ENCODE assay signal across 20 cellular contexts in genomic region chr17:50906443-50906842, GRCh38. TPM values are rescaled to one million over a fixed set of nuclear protein-coding genes. Genes with fewer than 3 reads are reported as not detected.
DNase-seq lines count a peak whose midpoint lies in the region; ATAC-seq and TF ChIP-seq lines count a peak whose summit lies in the region.
"Had no signal": no experiment of that assay in that cellular context is flagged by ENCODE, and none has a peak within 500 bp of the region (broad histone marks: within the 10 kb centered on the region; RNA-seq: fewer than 3 reads in every experiment).

No MANE protein-coding gene starts in this region.

- no peak overlapping the region for H3K4me2 ChIP-seq in smooth muscle cell

- H2AFZ ChIP-seq in smooth muscle cell (ENCODE audit: low read depth), result no peak overlapping the region

- no peak overlapping the region for H3K4me3 Mint-ChIP-seq in stimulated activated naive CD8-positive, alpha-beta T cell treated with anti-CD3 and anti-CD28 coated beads, Interleukin-15, Interleukin-2, amounts not matched to agents 100 ng/mL and 50 ng/mL, for 24 hours
- no peak overlapping the region for H3K4me3 Mint-ChIP-seq in stimulated activated naive CD8-positive, alpha-beta T cell treated with anti-CD3 and anti-CD28 coated beads, Interleukin-15, amount 100 ng/mL, for 72 hours
- no peak overlapping the region for H3K4me3 Mint-ChIP-seq in activated T-helper 1 cell treated with anti-CD3 and anti-CD28 coated beads, Interleukin-12 subunit alpha, Interleukin-12 subunit beta, Interleukin-2, Interleukin-4 antibody, amounts not matched to agents 30 ng/mL and 10 ng/mL and 1 ng/mL, durations not matched to agents 14 hours and 24 hours and 36 hours
- no peak overlapping the region for H3K4me3 Mint-ChIP-seq in Caco-2 (ENCODE audit: unreplicated experiment)
- H3K4me3 Mint-ChIP-seq: stimulated activated memory B cell treated with anti-CD40 and anti-IgM and Interleukin-4, amounts not matched to agents 10 μg/mL and 1 μg/mL and 100 μg/mL, for 72 hours had no signal

- H4K20me1 ChIP-seq in smooth muscle cell (ENCODE audit: low read depth), result no peaks in the 10 kb centered on the region

- no peaks in the 10 kb centered on the region for H3K36me3 Mint-ChIP-seq in stimulated activated naive CD8-positive, alpha-beta T cell treated with anti-CD3 and anti-CD28 coated beads, Interleukin-15, Interleukin-2, amounts not matched to agents 100 ng/mL and 50 ng/mL, for 24 hours (ENCODE audit: low read depth)
- H3K36me3 Mint-ChIP-seq in activated T-helper 1 cell treated with anti-CD3 and anti-CD28 coated beads, Interleukin-12 subunit alpha, Interleukin-12 subunit beta, Interleukin-2, Interleukin-4 antibody, amounts not matched to agents 30 ng/mL and 10 ng/mL and 1 ng/mL, durations not matched to agents 14 hours and 24 hours and 36 hours (ENCODE audit: low read depth), result peaks cover 3% of the 10 kb centered on the region
- peaks cover 7% of the 10 kb centered on the region for H3K36me3 Mint-ChIP-seq in Caco-2 (ENCODE audit: insufficient read depth, unreplicated experiment)
- H3K36me3 Mint-ChIP-seq: stimulated activated memory B cell treated with anti-CD40 and anti-IgM and Interleukin-4, amounts not matched to agents 10 μg/mL and 1 μg/mL and 100 μg/mL, for 72 hours had no signal

- H3K36me3 ChIP-seq in neutrophil (no peaks in the 10 kb centered on the region), Caco-2 (ENCODE audit: control insufficient read depth, insufficient read depth, low read length) (no peaks in the 10 kb centered on the region), smooth muscle cell (ENCODE audit: low read depth) (no peaks in the 10 kb centered on the region)
- H3K36me3 ChIP-seq: heart right ventricle had no signal

- H3K9me3 ChIP-seq in neutrophil (no peaks in the 10 kb centered on the region), Caco-2 (no peaks in the 10 kb centered on the region), smooth muscle cell (replicated peaks; ENCODE audit: low read depth) (no peaks in the 10 kb centered on the region)
- H3K9me3 ChIP-seq: heart right ventricle had no signal

- POLR2A ChIA-PET in Caco-2 (lab: Charles Lee), result interaction anchor here (0.5 to 4.6 kb wide), 3 partner anchors 22 to 127 kb away, joined by 3 to 131 read pairs (median 28); partner anchors contain the start of gene TOB1

- CTCF ChIA-PET in Caco-2 (lab: Charles Lee), result interaction anchor here (0.7 to 2.8 kb wide), 9 partner anchors 8 to 1203 kb away, joined by 4 to 26 read pairs (median 5); partner anchors contain the start of gene LRRC59

- no peaks in the 10 kb centered on the region for H3K79me2 ChIP-seq in smooth muscle cell (ENCODE audit: low read depth)

- BruUV-seq in Caco-2 (replicated peaks; lab: Mats Ljungman, UMichigan), result no TSS peak

- no peaks in the 10 kb centered on the region for H3K9me3 Mint-ChIP-seq in stimulated activated naive CD8-positive, alpha-beta T cell treated with anti-CD3 and anti-CD28 coated beads, Interleukin-15, Interleukin-2, amounts not matched to agents 100 ng/mL and 50 ng/mL, for 24 hours
- H3K9me3 Mint-ChIP-seq in stimulated activated naive CD8-positive, alpha-beta T cell treated with anti-CD3 and anti-CD28 coated beads, Interleukin-15, amount 100 ng/mL, for 72 hours, result no peaks in the 10 kb centered on the region
- H3K9me3 Mint-ChIP-seq in activated T-helper 1 cell treated with anti-CD3 and anti-CD28 coated beads, Interleukin-12 subunit alpha, Interleukin-12 subunit beta, Interleukin-2, Interleukin-4 antibody, amounts not matched to agents 30 ng/mL and 10 ng/mL and 1 ng/mL, durations not matched to agents 14 hours and 24 hours and 36 hours, result no peaks in the 10 kb centered on the region
- no peaks in the 10 kb centered on the region for H3K9me3 Mint-ChIP-seq in Caco-2 (ENCODE audit: unreplicated experiment)
- H3K9me3 Mint-ChIP-seq: nephron progenitor cell; stimulated activated memory B cell treated with anti-CD40 and anti-IgM and Interleukin-4, amounts not matched to agents 10 μg/mL and 1 μg/mL and 100 μg/mL, for 72 hours had no signal

- DNase-seq in stimulated activated naive CD8-positive, alpha-beta T cell treated with anti-CD3 and anti-CD28 coated beads, Interleukin-15, amount 100 ng/mL, for 72 hours, result no peak
- DNase-seq in coronary artery (ENCODE audit: low spot score), result no peak
- DNase-seq in activated T-helper 1 cell treated with anti-CD3 and anti-CD28 coated beads, Interleukin-12 subunit alpha, Interleukin-12 subunit beta, Interleukin-2, Interleukin-4 antibody, amounts not matched to agents 30 ng/mL and 10 ng/mL and 1 ng/mL, durations not matched to agents 14 hours and 24 hours and 36 hours (ENCODE audit: low spot score), result no peak
- no peak for DNase-seq in Caco-2
- DNase-seq in NK-92 treated with Interleukin-12 subunit alpha and Interleukin-12 subunit beta, amount 100 ng/mL, for 24 hours (lab: John Stamatoyannopoulos, UW), result no peak
- no peak for DNase-seq in smooth muscle cell (lab: John Stamatoyannopoulos, UW; ENCODE audit: unreplicated experiment)
- DNase-seq: activated gamma-delta T cell; amniotic stem cell; COR-L47; effector memory CD4-positive, alpha-beta T cell; EL; GOT3; heart right ventricle; mesendoderm; nephron progenitor cell; SHP77 had no signal

- H3K27me3 Mint-ChIP-seq in stimulated activated naive CD8-positive, alpha-beta T cell treated with anti-CD3 and anti-CD28 coated beads, Interleukin-15, Interleukin-2, amounts not matched to agents 100 ng/mL and 50 ng/mL, for 24 hours, result no peaks in the 10 kb centered on the region
- H3K27me3 Mint-ChIP-seq in stimulated activated naive CD8-positive, alpha-beta T cell treated with anti-CD3 and anti-CD28 coated beads, Interleukin-15, amount 100 ng/mL, for 72 hours, result no peaks in the 10 kb centered on the region
- no peaks in the 10 kb centered on the region for H3K27me3 Mint-ChIP-seq in activated T-helper 1 cell treated with anti-CD3 and anti-CD28 coated beads, Interleukin-12 subunit alpha, Interleukin-12 subunit beta, Interleukin-2, Interleukin-4 antibody, amounts not matched to agents 30 ng/mL and 10 ng/mL and 1 ng/mL, durations not matched to agents 14 hours and 24 hours and 36 hours (ENCODE audit: insufficient read depth)
- H3K27me3 Mint-ChIP-seq in Caco-2 (ENCODE audit: insufficient read depth, unreplicated experiment), result no peaks in the 10 kb centered on the region
- H3K27me3 Mint-ChIP-seq: stimulated activated memory B cell treated with anti-CD40 and anti-IgM and Interleukin-4, amounts not matched to agents 10 μg/mL and 1 μg/mL and 100 μg/mL, for 72 hours had no signal

- H3K27ac Mint-ChIP-seq in stimulated activated naive CD8-positive, alpha-beta T cell treated with anti-CD3 and anti-CD28 coated beads, Interleukin-15, Interleukin-2, amounts not matched to agents 100 ng/mL and 50 ng/mL, for 24 hours, result peak overlapping the region; percentile 26
- H3K27ac Mint-ChIP-seq in stimulated activated naive CD8-positive, alpha-beta T cell treated with anti-CD3 and anti-CD28 coated beads, Interleukin-15, amount 100 ng/mL, for 72 hours, result no peak overlapping the region
- no peak overlapping the region for H3K27ac Mint-ChIP-seq in activated T-helper 1 cell treated with anti-CD3 and anti-CD28 coated beads, Interleukin-12 subunit alpha, Interleukin-12 subunit beta, Interleukin-2, Interleukin-4 antibody, amounts not matched to agents 30 ng/mL and 10 ng/mL and 1 ng/mL, durations not matched to agents 14 hours and 24 hours and 36 hours
- H3K27ac Mint-ChIP-seq in Caco-2 (ENCODE audit: unreplicated experiment), result no peak overlapping the region
- H3K27ac Mint-ChIP-seq: nephron progenitor cell had no signal

- H3K4me3 ChIP-seq in coronary artery (no peak overlapping the region), neutrophil (ENCODE audit: low read depth in 1 of 2, low read length in 1 of 2) (no peak overlapping the region), Caco-2 (ENCODE audit: low read depth, low read length) (no peak overlapping the region), smooth muscle cell (no peak overlapping the region)
- H3K4me3 ChIP-seq: heart right ventricle had no signal

- TF ChIP-seq CTCF in coronary artery (IDR thresholded peaks at IDR 0.05) (no peak), neutrophil (IDR thresholded peaks at IDR 0.05) (no peak), Caco-2 (IDR thresholded peaks at IDR 0.05; ENCODE audit: insufficient read depth in 1 of 2, low read depth in 1 of 2, low read length in 1 of 2, severe bottlenecking in 1 of 2, unreplicated experiment in 1 of 2) (no peak), smooth muscle cell (IDR thresholded peaks at IDR 0.05; ENCODE audit: borderline replicate concordance, insufficient read depth, poor library complexity, severe bottlenecking) (no peak)

- H3F3A ChIP-seq in smooth muscle cell (ENCODE audit: low read depth), result no peaks in the 10 kb centered on the region

- peaks cover 78% of the 10 kb centered on the region for H3K4me1 Mint-ChIP-seq in stimulated activated naive CD8-positive, alpha-beta T cell treated with anti-CD3 and anti-CD28 coated beads, Interleukin-15, Interleukin-2, amounts not matched to agents 100 ng/mL and 50 ng/mL, for 24 hours (ENCODE audit: low read depth)
- H3K4me1 Mint-ChIP-seq in stimulated activated naive CD8-positive, alpha-beta T cell treated with anti-CD3 and anti-CD28 coated beads, Interleukin-15, amount 100 ng/mL, for 72 hours, result peaks cover 77% of the 10 kb centered on the region
- peaks cover 51% of the 10 kb centered on the region for H3K4me1 Mint-ChIP-seq in activated T-helper 1 cell treated with anti-CD3 and anti-CD28 coated beads, Interleukin-12 subunit alpha, Interleukin-12 subunit beta, Interleukin-2, Interleukin-4 antibody, amounts not matched to agents 30 ng/mL and 10 ng/mL and 1 ng/mL, durations not matched to agents 14 hours and 24 hours and 36 hours (ENCODE audit: low read depth)
- peaks cover 44% of the 10 kb centered on the region for H3K4me1 Mint-ChIP-seq in Caco-2 (ENCODE audit: low read depth, unreplicated experiment)

- WGBS in smooth muscle cell (ENCODE audit: low lambda C conversion rate), result 86% methylated on average over 4 of the region's 4 CpGs

- ATAC-seq in stimulated activated naive CD8-positive, alpha-beta T cell treated with anti-CD3 and anti-CD28 coated beads, Interleukin-15, amount 100 ng/mL, for 72 hours, result no peak
- ATAC-seq: activated CD4-positive, CD25-positive, alpha-beta regulatory T cell treated with anti-CD3 and anti-CD28 coated beads, Interleukin-2, amount 50 U/mL, for 24 hours; heart right ventricle; stimulated activated memory B cell treated with anti-CD40 and anti-IgM and Interleukin-4, amounts not matched to agents 10 μg/mL and 1 μg/mL and 100 μg/mL, for 72 hours had no signal

- intact Hi-C loops in activated T-helper 1 cell treated with anti-CD3 and anti-CD28 coated beads, Interleukin-12 subunit alpha, Interleukin-12 subunit beta, Interleukin-2, Interleukin-4 antibody, amounts not matched to agents 30 ng/mL and 10 ng/mL and 1 ng/mL, durations not matched to agents 14 hours and 24 hours and 36 hours (cut with micrococcal nuclease), result loop anchor here (5.0 kb wide), 1 partner anchor 36 kb away; no protein-coding TSS in a partner anchor
- intact Hi-C loops in Caco-2 (cut with micrococcal nuclease; ENCODE audit: unreplicated experiment), result no loop called here

- H3K27me3 ChIP-seq in neutrophil (no peaks in the 10 kb centered on the region), Caco-2 (replicated peaks; ENCODE audit: control insufficient read depth, insufficient read depth, low read length) (no peaks in the 10 kb centered on the region), smooth muscle cell (ENCODE audit: low read depth) (no peaks in the 10 kb centered on the region)
- H3K27me3 ChIP-seq: heart right ventricle had no signal

- no peak overlapping the region for H3K9ac ChIP-seq in smooth muscle cell (ENCODE audit: low read depth)

- peak overlapping the region; percentile 88 to 97 for H3K27ac ChIP-seq in coronary artery
- H3K27ac ChIP-seq in neutrophil, result peak overlapping the region; percentile 35
- H3K27ac ChIP-seq in smooth muscle cell (ENCODE audit: low read depth), result no peak overlapping the region

- H3K4me1 ChIP-seq in neutrophil (ENCODE audit: control insufficient read depth in 1 of 2, insufficient read depth in 1 of 2, low read depth in 1 of 2, low read length in 1 of 2) (peaks cover 48 to 60% of the 10 kb centered on the region in 2 experiments), Caco-2 (peaks cover 52% of the 10 kb centered on the region), smooth muscle cell (ENCODE audit: low read depth) (peaks cover 37% of the 10 kb centered on the region)

RNA-seq across cellular contexts. Expression of gene TOB1, which starts 40.3 kb away (rescaled TPM):
- 29.6 and 35.5 TPM in 2 replicates for total RNA-seq in activated T-helper 1 cell treated with anti-CD3 and anti-CD28 coated beads, Interleukin-12 subunit alpha, Interleukin-12 subunit beta, Interleukin-2, Interleukin-4 antibody, amounts not matched to agents 30 ng/mL and 10 ng/mL and 1 ng/mL, durations not matched to agents 14 hours and 24 hours and 36 hours
- total RNA-seq in Caco-2 (2022) (114 TPM in 2 replicates), smooth muscle cell (39.8 and 46.8 TPM in 2 replicates)
- 29.1 and 29.3 TPM in 2 replicates for polyA plus RNA-seq in smooth muscle cell
